8 cellular contexts compared by ENCODE assay signal in the genomic region with DNA sequence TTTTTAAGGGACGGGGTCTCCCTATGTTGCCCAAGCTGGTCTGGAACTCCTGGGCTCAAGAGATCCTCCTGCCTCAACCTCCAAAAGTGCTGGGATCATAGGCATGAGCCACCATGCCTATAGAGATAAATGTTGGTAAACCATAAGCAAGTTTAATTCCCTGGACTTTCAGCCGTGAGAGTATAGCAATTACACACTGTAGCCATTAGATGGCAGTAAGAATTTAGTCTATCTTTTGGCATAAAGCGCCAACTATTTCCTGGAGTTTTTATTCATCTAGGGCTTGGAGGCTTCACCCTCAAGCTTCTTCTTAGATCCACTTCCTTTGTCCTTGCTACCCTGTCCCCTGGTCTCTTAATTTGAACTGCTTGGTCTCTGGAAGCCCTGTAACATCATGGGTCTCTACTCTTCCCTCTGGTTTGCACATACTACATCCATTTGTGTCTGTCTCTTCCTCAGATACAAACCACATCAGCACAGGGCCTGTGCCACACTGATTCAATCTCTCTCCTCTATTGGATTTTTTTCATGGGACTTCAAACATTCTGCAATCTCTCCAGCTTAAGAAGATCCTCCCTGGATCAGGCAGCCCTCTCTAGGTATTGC. TPM values are rescaled to one million over a fixed set of nuclear protein-coding genes. Genes with fewer than 3 reads are reported as not detected.
DNase-seq lines count a peak whose midpoint lies in the region; ATAC-seq and TF ChIP-seq lines count a peak whose summit lies in the region.

No MANE protein-coding gene starts in this region.

- H3K36me3 ChIP-seq in hepatocyte (replicated peaks; ENCODE audit: insufficient read depth, low read depth), result no peaks in the 10 kb centered on the region

- no peaks in the 10 kb centered on the region for H4K20me1 ChIP-seq in hepatocyte (ENCODE audit: insufficient read depth, poor library complexity, severe bottlenecking)

- H3K4me1 ChIP-seq in hepatocyte (ENCODE audit: insufficient read depth), result peaks cover 7% of the 10 kb centered on the region

- H3K9me3 Mint-ChIP-seq in stimulated activated effector memory CD8-positive, alpha-beta T cell treated with anti-CD3 and anti-CD28 coated beads, Interleukin-12 subunit alpha, Interleukin-12 subunit beta, amount 100 ng/mL, for 72 hours, result no peaks in the 10 kb centered on the region

- H2AFZ ChIP-seq in hepatocyte, result peak overlapping the region; percentile 60

- H3K4me2 ChIP-seq in hepatocyte, result peak overlapping the region; percentile 57

- DNase-seq in D341Med (ENCODE audit: low spot score), result peak; percentile 55
- peak; percentile 64 for DNase-seq in NCI-H2227 treated with DMSO at 0.1 percent for 48 hours (lab: John Stamatoyannopoulos, UW)
- DNase-seq in amniotic stem cell (lab: John Stamatoyannopoulos, UW), result peak; percentile 41
- DNase-seq in hepatocyte (ENCODE audit: low spot score), result peak; percentile 73
- DNase-seq in stimulated activated effector memory CD8-positive, alpha-beta T cell treated with anti-CD3 and anti-CD28 coated beads, Interleukin-12 subunit alpha, Interleukin-12 subunit beta, amount 100 ng/mL, for 72 hours (ENCODE audit: low spot score in 2 of 2), result no peak
- no peak for DNase-seq in T-helper 9 cell

- H3K27ac ChIP-seq in hepatocyte, result peak overlapping the region; percentile 69

- WGBS in hepatocyte (ENCODE audit: low lambda C conversion rate, missing lambda C conversion rate), result 19% methylated on average over 3 of the region's 3 CpGs

- ATAC-seq in GM19035 (IDR thresholded peaks at IDR 0.05; ENCODE audit: unreplicated experiment) (peak; percentile 76), HG03097 (IDR thresholded peaks at IDR 0.05; ENCODE audit: low FRiP score, unreplicated experiment) (peak; percentile 50)
- peak; percentile 63 for ATAC-seq in stimulated activated effector memory CD8-positive, alpha-beta T cell treated with anti-CD3 and anti-CD28 coated beads, Interleukin-12 subunit alpha, Interleukin-12 subunit beta, amount 100 ng/mL, for 72 hours

- H3K27me3 ChIP-seq in hepatocyte, result no peaks in the 10 kb centered on the region

- no peak overlapping the region for H3K4me3 ChIP-seq in hepatocyte

- no peaks in the 10 kb centered on the region for H3K9me3 ChIP-seq in hepatocyte (ENCODE audit: low read depth)

- H3K4me3 Mint-ChIP-seq in stimulated activated effector memory CD8-positive, alpha-beta T cell treated with anti-CD3 and anti-CD28 coated beads, Interleukin-12 subunit alpha, Interleukin-12 subunit beta, amount 100 ng/mL, for 72 hours, result no peak overlapping the region

- no peaks in the 10 kb centered on the region for H3K9me2 ChIP-seq in hepatocyte (replicated peaks; ENCODE audit: insufficient read depth)

- H3K27ac Mint-ChIP-seq in stimulated activated effector memory CD8-positive, alpha-beta T cell treated with anti-CD3 and anti-CD28 coated beads, Interleukin-12 subunit alpha, Interleukin-12 subunit beta, amount 100 ng/mL, for 72 hours, result peak overlapping the region; percentile 8

- H3K79me2 ChIP-seq in hepatocyte, result no peaks in the 10 kb centered on the region

- TF ChIP-seq CTCF in hepatocyte (IDR thresholded peaks at IDR 0.05; ENCODE audit: poor library complexity), result peak; percentile 81

- no peaks in the 10 kb centered on the region for H3K36me3 Mint-ChIP-seq in stimulated activated effector memory CD8-positive, alpha-beta T cell treated with anti-CD3 and anti-CD28 coated beads, Interleukin-12 subunit alpha, Interleukin-12 subunit beta, amount 100 ng/mL, for 72 hours

- peaks cover 7% of the 10 kb centered on the region for H3K4me1 Mint-ChIP-seq in stimulated activated effector memory CD8-positive, alpha-beta T cell treated with anti-CD3 and anti-CD28 coated beads, Interleukin-12 subunit alpha, Interleukin-12 subunit beta, amount 100 ng/mL, for 72 hours

RNA-seq across cellular contexts. Expression of gene OR10A6, which starts 38.2 kb away (rescaled TPM):
- total RNA-seq in hepatocyte, result not detected in 2 replicates
- 0.04 TPM in 1 of 2 replicates, not detected in the other for polyA plus RNA-seq in hepatocyte

RNA-seq across cellular contexts. Expression of gene OR10A3, which starts 48.7 kb away (rescaled TPM):
- not detected in 2 replicates for total RNA-seq in hepatocyte
- not detected in 2 replicates for polyA plus RNA-seq in hepatocyte

Comparison
In these comparisons a context has a peak if more than half of its experiments do, and no peak if none do; other contexts are left out.
1. DNase-seq: peak in D341Med (single experiment), NCI-H2227 treated with DMSO at 0.1 percent for 48 hours (single experiment), amniotic stem cell (single experiment) and hepatocyte (single experiment); none in stimulated activated effector memory CD8-positive, alpha-beta T cell treated with anti-CD3 and anti-CD28 coated beads, Interleukin-12 subunit alpha, Interleukin-12 subunit beta, amount 100 ng/mL, for 72 hours (0 of 2) and T-helper 9 cell (single experiment).
2. Peak in every context shown above with its lines, with median percentiles within 50 percentile points of each other: ATAC-seq.